In genomic region chr10:6269953-6270867, GRCh38 we compare ENCODE assay signal across 8 cellular contexts.
A peak's percentile ranks its signal among the peaks of the same experiment; 100 is the strongest.
DNase-seq lines count a peak whose midpoint lies in the region; ATAC-seq and TF ChIP-seq lines count a peak whose summit lies in the region.

No MANE protein-coding gene starts in this region.

- TF ChIP-seq POLR2A in lower leg skin (IDR thresholded peaks at IDR 0.05) = no peak
- no peak for TF ChIP-seq POLR2A in erythroblast (IDR thresholded peaks at IDR 0.05; ENCODE audit: low read length)

- intact Hi-C loops in lower leg skin (cut with DNase I; ENCODE audit: low total_unique reads) = no loop called here

- WGBS in lower leg skin, 2 donors = 84 to 87% methylated on average over 20 of the region's 20 CpGs

- ATAC-seq in GM19043 (IDR thresholded peaks at IDR 0.05; ENCODE audit: low read depth, unreplicated experiment) (peak; percentile 52), HG03196 (IDR thresholded peaks at IDR 0.05; ENCODE audit: unreplicated experiment) (peak; percentile 69)
- ATAC-seq in stimulated activated naive CD8-positive, alpha-beta T cell treated with anti-CD3 and anti-CD28 coated beads, Interleukin-15, Interleukin-2, amounts not matched to agents 100 U/mL and 50 U/mL, for 24 hours = peak; percentile 82

- no peak overlapping the region for H3K4me3 ChIP-seq in lower leg skin (ENCODE audit: low read depth, poor library complexity, severe bottlenecking)

- no peak for TF ChIP-seq CTCF in lower leg skin (IDR thresholded peaks at IDR 0.05)

- DNase-seq in activated CD4-positive, alpha-beta T cell treated with anti-CD3 and anti-CD28 coated beads, Interleukin-2, amount 50 U/mL, for 4 hours = peak; percentile 56 to 64
- DNase-seq in iris pigment epithelial cell (ENCODE audit: low read depth) = peak; percentile 38
- DNase-seq in stimulated activated naive CD8-positive, alpha-beta T cell treated with anti-CD3 and anti-CD28 coated beads, Interleukin-15, Interleukin-2, amounts not matched to agents 100 U/mL and 50 U/mL, for 24 hours = peak; percentile 73
- no peak for DNase-seq in NCI-H1105 (lab: John Stamatoyannopoulos, UW)
- DNase-seq in lower leg skin (ENCODE audit: low spot score in 2 of 2) = no peak
- DNase-seq in erythroblast (lab: John Stamatoyannopoulos, UW) = no peak

Comparison
In these comparisons a context has a peak if more than half of its experiments do, and no peak if none do; other contexts are left out.
1. DNase-seq: peak in activated CD4-positive, alpha-beta T cell treated with anti-CD3 and anti-CD28 coated beads, Interleukin-2, amount 50 U/mL, for 4 hours (2 of 2), iris pigment epithelial cell (single experiment) and stimulated activated naive CD8-positive, alpha-beta T cell treated with anti-CD3 and anti-CD28 coated beads, Interleukin-15, Interleukin-2, amounts not matched to agents 100 U/mL and 50 U/mL, for 24 hours (single experiment); none in NCI-H1105 (single experiment), lower leg skin (0 of 2) and erythroblast (0 of 2).
2. Peak in every context shown above with its lines, with median percentiles within 50 percentile points of each other: ATAC-seq.